Comparison of ENCODE assay signal across 1 cellular context in the genomic region with DNA sequence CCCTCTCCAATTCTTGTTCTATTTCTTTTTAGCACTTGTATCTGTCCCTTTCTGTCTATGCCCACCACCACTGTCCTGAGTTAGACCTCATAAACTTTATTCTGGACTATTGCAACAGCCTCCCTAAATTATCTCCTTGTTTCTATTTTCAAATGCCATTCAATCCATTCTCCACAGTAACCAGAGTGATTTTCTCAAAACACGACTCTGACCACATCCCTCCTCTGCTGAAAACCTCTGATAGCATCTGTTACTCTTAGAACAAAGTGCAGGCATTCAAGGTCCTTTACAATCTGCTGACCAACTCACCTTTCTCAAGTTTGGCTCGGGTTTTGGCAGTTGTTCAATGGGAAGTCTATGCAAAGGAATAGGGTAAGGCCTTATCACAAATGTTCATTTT.
TF ChIP-seq lines count a peak whose summit lies in the region.

No MANE protein-coding gene starts in this region.

TF ChIP-seq in IMR-90, 13 proteins besides CTCF, POLR2A, EP300 and RAD21:
- TF ChIP-seq CHD1 (IDR thresholded peaks at IDR 0.05; ENCODE audit: low read depth, low read length) (no peak), RCOR1 (IDR thresholded peaks at IDR 0.05; ENCODE audit: insufficient replicate concordance, low read length) (no peak), MAZ (IDR thresholded peaks at IDR 0.05; ENCODE audit: borderline replicate concordance, low read depth, low read length) (no peak), CEBPB (IDR thresholded peaks at IDR 0.05; ENCODE audit: low read depth, low read length) (no peak), BHLHE40 (IDR thresholded peaks at IDR 0.05; ENCODE audit: low read depth, low read length) (no peak), SMC3 (IDR thresholded peaks at IDR 0.05; ENCODE audit: low read depth, low read length) (no peak), MAFK (IDR thresholded peaks at IDR 0.05; ENCODE audit: low read depth, low read length) (no peak), RFX5 (IDR thresholded peaks at IDR 0.05; ENCODE audit: low read depth, low read length) (no peak)
- TF ChIP-seq, protein P1, sequence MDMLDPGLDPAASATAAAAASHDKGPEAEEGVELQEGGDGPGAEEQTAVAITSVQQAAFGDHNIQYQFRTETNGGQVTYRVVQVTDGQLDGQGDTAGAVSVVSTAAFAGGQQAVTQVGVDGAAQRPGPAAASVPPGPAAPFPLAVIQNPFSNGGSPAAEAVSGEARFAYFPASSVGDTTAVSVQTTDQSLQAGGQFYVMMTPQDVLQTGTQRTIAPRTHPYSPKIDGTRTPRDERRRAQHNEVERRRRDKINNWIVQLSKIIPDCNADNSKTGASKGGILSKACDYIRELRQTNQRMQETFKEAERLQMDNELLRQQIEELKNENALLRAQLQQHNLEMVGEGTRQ (IDR thresholded peaks at IDR 0.05; ENCODE audit: low read depth, low read length), result no peak
